1 cellular context compared by ENCODE assay signal in the genomic region with DNA sequence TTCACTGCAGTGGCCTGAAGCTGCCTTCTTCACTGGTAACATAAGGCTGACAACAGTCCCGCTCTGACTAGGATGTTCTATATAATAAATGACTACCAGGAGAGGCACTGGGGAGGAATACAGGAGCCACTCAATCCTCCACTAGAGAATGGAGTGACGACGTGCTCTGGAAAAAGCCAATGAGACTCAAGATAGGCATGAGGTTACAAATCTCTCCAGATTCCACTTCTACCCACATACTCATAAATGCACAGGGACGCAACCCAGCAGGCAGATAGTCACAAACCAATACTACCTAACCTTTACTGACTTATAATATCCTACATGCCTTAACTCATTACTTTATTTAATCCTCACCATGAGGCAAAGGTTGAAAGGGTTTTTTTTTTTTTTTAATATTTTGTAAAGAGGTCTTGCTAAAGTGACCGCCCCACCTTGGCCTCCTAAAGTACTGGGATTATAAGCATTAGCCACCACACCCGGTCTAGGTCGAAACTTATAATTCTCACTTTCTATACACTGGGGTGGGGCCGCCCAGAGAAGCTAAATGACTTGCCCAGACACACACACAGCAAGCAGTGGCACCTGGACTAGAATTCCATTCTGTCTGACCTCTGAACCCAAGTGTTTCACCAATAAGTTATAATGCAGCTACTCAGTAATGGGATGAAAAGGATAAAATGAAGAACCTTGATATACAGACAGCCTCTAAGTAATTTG.
TF ChIP-seq lines count a peak whose summit lies in the region.

No MANE protein-coding gene starts in this region.

TF ChIP-seq in HCT116, 20 proteins besides CTCF, POLR2A, EP300 and RAD21 (continued from another document):
- TF ChIP-seq, protein P1, sequence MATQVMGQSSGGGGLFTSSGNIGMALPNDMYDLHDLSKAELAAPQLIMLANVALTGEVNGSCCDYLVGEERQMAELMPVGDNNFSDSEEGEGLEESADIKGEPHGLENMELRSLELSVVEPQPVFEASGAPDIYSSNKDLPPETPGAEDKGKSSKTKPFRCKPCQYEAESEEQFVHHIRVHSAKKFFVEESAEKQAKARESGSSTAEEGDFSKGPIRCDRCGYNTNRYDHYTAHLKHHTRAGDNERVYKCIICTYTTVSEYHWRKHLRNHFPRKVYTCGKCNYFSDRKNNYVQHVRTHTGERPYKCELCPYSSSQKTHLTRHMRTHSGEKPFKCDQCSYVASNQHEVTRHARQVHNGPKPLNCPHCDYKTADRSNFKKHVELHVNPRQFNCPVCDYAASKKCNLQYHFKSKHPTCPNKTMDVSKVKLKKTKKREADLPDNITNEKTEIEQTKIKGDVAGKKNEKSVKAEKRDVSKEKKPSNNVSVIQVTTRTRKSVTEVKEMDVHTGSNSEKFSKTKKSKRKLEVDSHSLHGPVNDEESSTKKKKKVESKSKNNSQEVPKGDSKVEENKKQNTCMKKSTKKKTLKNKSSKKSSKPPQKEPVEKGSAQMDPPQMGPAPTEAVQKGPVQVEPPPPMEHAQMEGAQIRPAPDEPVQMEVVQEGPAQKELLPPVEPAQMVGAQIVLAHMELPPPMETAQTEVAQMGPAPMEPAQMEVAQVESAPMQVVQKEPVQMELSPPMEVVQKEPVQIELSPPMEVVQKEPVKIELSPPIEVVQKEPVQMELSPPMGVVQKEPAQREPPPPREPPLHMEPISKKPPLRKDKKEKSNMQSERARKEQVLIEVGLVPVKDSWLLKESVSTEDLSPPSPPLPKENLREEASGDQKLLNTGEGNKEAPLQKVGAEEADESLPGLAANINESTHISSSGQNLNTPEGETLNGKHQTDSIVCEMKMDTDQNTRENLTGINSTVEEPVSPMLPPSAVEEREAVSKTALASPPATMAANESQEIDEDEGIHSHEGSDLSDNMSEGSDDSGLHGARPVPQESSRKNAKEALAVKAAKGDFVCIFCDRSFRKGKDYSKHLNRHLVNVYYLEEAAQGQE (IDR thresholded peaks at IDR 0.05; ENCODE audit: low read depth), result no peak
- TF ChIP-seq EZH2phosphoT487 (IDR thresholded peaks at IDR 0.05; ENCODE audit: borderline replicate concordance) (no peak), YY1 (IDR thresholded peaks at IDR 0.05; ENCODE audit: extremely low read depth, insufficient replicate concordance, low read depth, low read length) (no peak), EZH2 (IDR thresholded peaks at IDR 0.05) (no peak), EGR1 (IDR thresholded peaks at IDR 0.05; ENCODE audit: low read depth) (no peak), CBX3 (IDR thresholded peaks at IDR 0.05; ENCODE audit: low read depth) (no peak), SRF (IDR thresholded peaks at IDR 0.05; ENCODE audit: low read depth) (no peak)
